24 cellular contexts compared by ENCODE assay signal in the genomic region with DNA sequence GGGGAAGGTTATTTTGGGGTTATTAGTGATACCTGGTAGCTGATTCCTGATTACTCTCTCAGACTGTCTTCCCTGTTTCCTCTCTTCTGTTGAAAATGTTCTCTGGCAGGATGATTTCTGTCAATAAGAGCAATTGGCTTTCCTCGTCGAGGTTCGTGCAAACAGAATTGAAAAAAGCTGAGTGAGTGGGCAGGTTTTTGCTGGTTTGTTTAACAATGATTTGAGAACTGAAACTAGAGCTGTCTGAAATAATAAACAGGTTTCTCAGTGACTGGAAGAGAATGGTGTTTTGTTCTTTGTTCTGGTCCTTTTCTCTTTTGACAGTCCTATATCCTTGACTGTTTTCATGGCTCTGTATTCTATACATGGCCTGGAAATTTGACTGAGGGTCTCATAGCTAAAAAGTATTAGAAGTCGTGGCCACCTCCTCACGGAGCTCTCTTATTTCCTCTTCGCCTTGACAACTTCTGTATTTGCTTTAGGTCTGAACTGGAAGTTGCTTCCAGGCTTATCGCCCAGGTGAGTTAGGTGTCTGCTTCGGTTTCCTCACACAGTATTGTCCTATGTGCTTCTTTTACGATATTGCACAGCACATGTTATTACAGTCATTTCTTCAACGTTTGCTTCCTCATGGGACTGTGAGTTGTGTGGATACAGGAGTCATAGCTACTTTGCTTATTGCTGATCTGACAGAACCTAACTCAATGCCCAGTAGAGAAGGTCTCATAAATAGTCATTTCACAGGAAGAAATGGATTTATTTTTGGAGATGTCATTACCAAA.
DNase-seq lines count a peak whose midpoint lies in the region; ATAC-seq, FAIRE-seq and TF ChIP-seq lines count a peak whose summit lies in the region.
"Had no signal": no experiment of that assay in that cellular context is flagged by ENCODE, and none has a peak within 500 bp of the region (broad histone marks: within the 10 kb centered on the region; RNA-seq: fewer than 3 reads in every experiment).

No MANE protein-coding gene starts in this region.

- TF ChIP-seq CTCF in HepG2 (CRISPR knock-in tag; IDR thresholded peaks at IDR 0.05): no peak

- H3K4me1 ChIP-seq in HepG2 (ENCODE audit: insufficient read depth, low read length): no peaks in the 10 kb centered on the region
- H3K4me1 ChIP-seq: neural progenitor cell had no signal

- no peak for TF ChIP-seq POLR2A in HepG2 (IDR thresholded peaks at IDR 0.05; ENCODE audit: insufficient read depth in 1 of 2, low read depth in 2 of 2, low read length in 2 of 2)

- intact Hi-C loops in left colon (cut with DNase I, micrococcal nuclease) (no loop called here), HepG2 (cut with micrococcal nuclease; ENCODE audit: unreplicated experiment) (no loop called here)

- POLR2A ChIA-PET in HepG2 (lab: Yijun Ruan, JAX): no interaction called here

- no peak overlapping the region for H3K27ac ChIP-seq in HepG2 (ENCODE audit: extremely low read length, insufficient read depth, low read length)
- H3K27ac ChIP-seq: GM23248, neural progenitor cell, thoracic aorta had no signal

- TF ChIP-seq EP300 in HepG2 (IDR thresholded peaks at IDR 0.05; ENCODE audit: low read depth in 2 of 2, low read length in 2 of 2) (no peak), HepG2 (CRISPR knock-in tag; IDR thresholded peaks at IDR 0.05; ENCODE audit: borderline replicate concordance) (no peak)

- no peaks in the 10 kb centered on the region for H3K36me3 ChIP-seq in HepG2 (replicated peaks in 1 of 2; ENCODE audit: control insufficient read depth in 1 of 2, insufficient read depth in 2 of 2, low read length in 2 of 2)
- H3K36me3 ChIP-seq: neural progenitor cell, thoracic aorta had no signal

- FAIRE-seq in HepG2 (lab: Jason Lieb, UNC): no peak
- FAIRE-seq: bronchial epithelial cell had no signal

- H3K9ac ChIP-seq in HepG2 (ENCODE audit: insufficient read depth, low read depth, low read length): no peak overlapping the region
- H3K9ac ChIP-seq: GM23248, neural progenitor cell had no signal

- H3K79me2 ChIP-seq in HepG2 (ENCODE audit: insufficient read depth, low read length): no peaks in the 10 kb centered on the region

- WGBS in HepG2 (ENCODE audit: low lambda C conversion rate): 15% methylated on average over 10 of the region's 10 CpGs

- H3K4me2 ChIP-seq in HepG2 (ENCODE audit: low read depth, low read length): no peak overlapping the region
- H3K4me2 ChIP-seq: neural progenitor cell had no signal

- CTCF ChIA-PET in HepG2 (lab: Yijun Ruan, JAX; ENCODE audit: low intra/inter-chr PET ratio, low total read pairs): no interaction called here

- no TSS peak for BruUV-seq in HepG2 (replicated peaks; lab: Mats Ljungman, UMichigan)

- DNase-seq in DMS53 treated with DMSO at 0.1 percent for 48 hours (lab: John Stamatoyannopoulos, UW; ENCODE audit: unreplicated experiment) (peak; percentile 31), left colon (peak in 1 of 2 donors; percentile 3), epidermal melanocyte (ENCODE audit: insufficient read length, low spot score) (no peak), HepG2 (ENCODE audit: low spot score) (no peak), GDM1 (lab: John Stamatoyannopoulos, UW) (no peak)
- DNase-seq in activated naive CD4-positive, alpha-beta T cell (lab: John Stamatoyannopoulos, UW): no peak
- DNase-seq: activated CD4-positive, alpha-beta T cell treated with anti-CD3 and anti-CD28 coated beads, Interleukin-2, amount 10 ng/mL, durations not matched to agents 24 days and 14 days; activated CD8-positive, alpha-beta memory T cell treated with anti-CD3 and anti-CD28 coated beads, Interleukin-2, amount 10 ng/mL, durations not matched to agents 7 days and 5 days; CD8-positive, alpha-beta memory T cell; cortex of kidney; DMS79; GM23248; NCI-H1417 treated with DMSO at 0.1 percent for 48 hours; NCI-H2171 treated with DMSO at 0.1 percent for 48 hours; NCI-H748 treated with DMSO at 0.1 percent for 48 hours; PC-3; stimulated activated CD4-positive, alpha-beta T cell treated with anti-CD3 and anti-CD28 coated beads, Interleukin-1b, Interleukin-23, amount 100 ng/mL, for 48 hours; stimulated activated naive CD4-positive, alpha-beta T cell; T-helper 1 cell had no signal

- ATAC-seq in GM19351 (IDR thresholded peaks at IDR 0.05; ENCODE audit: unreplicated experiment) (peak; percentile 53), HG03432 (IDR thresholded peaks at IDR 0.05; ENCODE audit: unreplicated experiment) (peak; percentile 83), left colon (peak; percentile 100), HepG2 (no peak)
- ATAC-seq: activated CD8-positive, alpha-beta memory T cell treated with anti-CD3 and anti-CD28 coated beads, Interleukin-2, amount 10 ng/mL, durations not matched to agents 7 days and 5 days; PC-3 had no signal

- H4K20me1 ChIP-seq in HepG2 (ENCODE audit: insufficient read depth, low read length): no peaks in the 10 kb centered on the region

- no peak overlapping the region for H3K4me3 ChIP-seq in HepG2 (replicated peaks in 1 of 3; ENCODE audit: insufficient read depth in 1 of 3, low read depth in 2 of 3, low read length in 3 of 3)
- H3K4me3 ChIP-seq: GM23248, neural progenitor cell, thoracic aorta had no signal

- H3K27me3 ChIP-seq in HepG2 (ENCODE audit: control insufficient read depth in 1 of 2, insufficient read depth in 2 of 2, low read length in 2 of 2): no peaks in the 10 kb centered on the region
- H3K27me3 ChIP-seq: neural progenitor cell had no signal

- H3K9me3 ChIP-seq in HepG2 (ENCODE audit: low read length): peaks cover 87% of the 10 kb centered on the region
- H3K9me3 ChIP-seq: thoracic aorta had no signal

- in situ Hi-C loops in HepG2 (cut with HindIII; ENCODE audit: extremely low pct_ligation_motif_present, low pct_unique_long_range_greater_than_20kb): no loop called here

- no peak overlapping the region for H2AFZ ChIP-seq in HepG2 (ENCODE audit: low read length)
- H2AFZ ChIP-seq: GM23248, neural progenitor cell had no signal

- no peak for TF ChIP-seq RAD21 in HepG2 (CRISPR knock-in tag; IDR thresholded peaks at IDR 0.05)

TF ChIP-seq in HepG2, 621 proteins besides CTCF, POLR2A, EP300 and RAD21:
- TF ChIP-seq MYC (CRISPR knock-in tag; IDR thresholded peaks at IDR 0.05; ENCODE audit: borderline replicate concordance) (no peak), MAFK (conservative IDR thresholded peaks at IDR 0.05 in 1 of 2, IDR thresholded peaks at IDR 0.05 in 1 of 2; ENCODE audit: low read length in 2 of 2) (peak in 1 of 2 experiments; percentile 30; a peak in 1 of 4 replicates), ZNF256 (CRISPR knock-in tag; conservative IDR thresholded peaks at IDR 0.05) (no peak)
